Comparison of ENCODE assay signal across 11 cellular contexts in the genomic region with DNA sequence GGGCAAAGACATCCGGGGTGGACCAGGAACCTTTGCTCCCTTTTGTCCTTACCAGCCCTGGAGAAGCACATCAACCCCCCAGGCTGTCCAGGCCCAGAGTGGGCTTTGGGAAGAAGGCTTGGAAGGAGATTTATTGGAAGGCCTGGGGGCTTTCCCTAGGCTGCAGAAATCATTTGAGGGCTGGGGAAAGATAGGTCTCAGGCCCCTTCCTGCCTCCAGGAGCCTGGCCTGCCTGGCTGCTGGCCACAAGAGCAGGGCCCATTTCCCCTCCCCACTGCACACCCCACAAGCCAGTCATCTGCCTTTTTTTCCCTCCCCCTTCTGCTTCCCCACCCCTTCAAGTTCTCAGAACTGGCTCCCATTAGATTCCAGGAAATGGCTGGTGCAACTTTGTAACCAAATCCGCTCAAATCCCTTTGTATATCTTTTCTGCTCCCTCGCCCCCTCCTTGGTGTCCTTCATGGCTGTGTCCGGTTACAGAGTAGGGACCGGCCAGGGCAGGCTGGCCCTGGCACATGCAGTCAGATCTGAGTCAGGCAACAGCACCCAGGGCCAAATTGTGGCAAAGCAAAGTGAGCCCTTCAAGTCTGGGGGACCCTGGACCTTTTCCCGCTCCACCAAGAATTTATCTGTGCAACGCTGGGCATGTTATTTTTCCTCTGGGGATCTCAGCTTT. TPM values are rescaled to one million over a fixed set of nuclear protein-coding genes. Genes with fewer than 3 reads are reported as not detected.
A peak's percentile ranks its signal among the peaks of the same experiment; 100 is the strongest.
DNase-seq lines count a peak whose midpoint lies in the region; TF ChIP-seq lines count a peak whose summit lies in the region.
"Had no signal": no experiment of that assay in that cellular context is flagged by ENCODE, and none has a peak within 500 bp of the region (broad histone marks: within the 10 kb centered on the region; RNA-seq: fewer than 3 reads in every experiment).

No MANE protein-coding gene starts in this region.

- DNase-seq in CD8-positive, alpha-beta memory T cell, result no peak
- peak; percentile 59 for DNase-seq in NCI-H2029 (lab: John Stamatoyannopoulos, UW)
- peak; percentile 3 for DNase-seq in astrocyte of the spinal cord (ENCODE audit: low read depth, low spot score)
- DNase-seq in nephron progenitor cell, result peak; percentile 12
- no peak for DNase-seq in NCI-H2107 (lab: John Stamatoyannopoulos, UW)
- DNase-seq in activated gamma-delta T cell treated with Interleukin-2 at 50 U/mL for 16 hours, result no peak
- no peak for DNase-seq in NCI-H2107 treated with DMSO at 0.1 percent for 48 hours (lab: John Stamatoyannopoulos, UW; ENCODE audit: unreplicated experiment)
- DNase-seq in prostate gland (ENCODE audit: low spot score), result no peak
- DNase-seq: heart right ventricle, NCI-H2081 treated with DMSO at 0.1 percent for 48 hours had no signal

- 57% methylated on average over 7 of the region's 7 CpGs for WGBS in prostate gland

- H3K4me1 Mint-ChIP-seq in CD8-positive, alpha-beta memory T cell, result peaks cover 0 to 5% (median 0%) of the 10 kb centered on the region in 3 donors
- peaks cover 44% of the 10 kb centered on the region for H3K4me1 Mint-ChIP-seq in nephron progenitor cell

- H3K27ac Mint-ChIP-seq in CD8-positive, alpha-beta memory T cell, result peak overlapping the region in 1 of 8 donors; percentile 75
- peak overlapping the region; percentile 93 for H3K27ac Mint-ChIP-seq in nephron progenitor cell

- H3K4me1 ChIP-seq in CD8-positive, alpha-beta memory T cell (ENCODE audit: insufficient read depth, low read length), result peaks cover 6% of the 10 kb centered on the region
- H3K4me1 ChIP-seq in prostate gland (replicated peaks), result no peaks in the 10 kb centered on the region

- H3K9me3 Mint-ChIP-seq in CD8-positive, alpha-beta memory T cell, result peaks cover 0 to 3% (median 0%) of the 10 kb centered on the region in 5 donors
- H3K9me3 Mint-ChIP-seq in nephron progenitor cell, result peaks cover 6% of the 10 kb centered on the region

- in situ Hi-C loops in astrocyte of the spinal cord (cut with HindIII; ENCODE audit: low sequenced_read_pairs), result no loop called here

- CTCF ChIA-PET in CD8-positive, alpha-beta memory T cell (lab: Charles Lee), result no interaction called here

- H3K9me3 ChIP-seq in CD8-positive, alpha-beta memory T cell (ENCODE audit: low read length), result no peaks in the 10 kb centered on the region
- H3K9me3 ChIP-seq in prostate gland, result no peaks in the 10 kb centered on the region
- H3K9me3 ChIP-seq: heart right ventricle, right atrium auricular region had no signal

- H3K36me3 Mint-ChIP-seq in CD8-positive, alpha-beta memory T cell, result no peaks in the 10 kb centered on the region
- no peaks in the 10 kb centered on the region for H3K36me3 Mint-ChIP-seq in nephron progenitor cell (ENCODE audit: low read depth)

- H3K27me3 Mint-ChIP-seq in CD8-positive, alpha-beta memory T cell, result peaks cover 4 to 16% of the 10 kb centered on the region in 2 donors
- H3K27me3 Mint-ChIP-seq in nephron progenitor cell (ENCODE audit: low read depth, poor library complexity), result peaks cover 3% of the 10 kb centered on the region

- no peaks in the 10 kb centered on the region for H3K36me3 ChIP-seq in CD8-positive, alpha-beta memory T cell (ENCODE audit: insufficient read depth, low read length)
- H3K36me3 ChIP-seq in prostate gland, result no peaks in the 10 kb centered on the region
- H3K36me3 ChIP-seq: heart right ventricle, right atrium auricular region had no signal

- POLR2A ChIA-PET in CD8-positive, alpha-beta memory T cell (lab: Charles Lee), result no interaction called here

- TF ChIP-seq CTCF in astrocyte of the spinal cord (IDR thresholded peaks at IDR 0.05; ENCODE audit: low read depth, low read length) (no peak), nephron progenitor cell (IDR thresholded peaks at IDR 0.05) (no peak), prostate gland (IDR thresholded peaks at IDR 0.05) (no peak)

- no peak overlapping the region for H3K4me3 Mint-ChIP-seq in CD8-positive, alpha-beta memory T cell
- no peak overlapping the region for H3K4me3 Mint-ChIP-seq in nephron progenitor cell

- no peak overlapping the region for H3K4me3 ChIP-seq in CD8-positive, alpha-beta memory T cell (ENCODE audit: low read length)
- H3K4me3 ChIP-seq in astrocyte of the spinal cord (ENCODE audit: low read depth, low read length), result no peak overlapping the region
- no peak overlapping the region for H3K4me3 ChIP-seq in prostate gland
- H3K4me3 ChIP-seq: heart right ventricle, right atrium auricular region had no signal

- TF ChIP-seq POLR2A in prostate gland (IDR thresholded peaks at IDR 0.05), result no peak

- intact Hi-C loops in prostate gland (cut with DNase I), result no loop called here

- H3K27ac ChIP-seq in CD8-positive, alpha-beta memory T cell (ENCODE audit: low read depth, low read length), result peak overlapping the region; percentile 32
- no peak overlapping the region for H3K27ac ChIP-seq in prostate gland
- H3K27ac ChIP-seq: heart right ventricle, right atrium auricular region had no signal

- H3K27me3 ChIP-seq in CD8-positive, alpha-beta memory T cell (ENCODE audit: insufficient read depth, low read length, poor library complexity, severe bottlenecking), result no peaks in the 10 kb centered on the region
- H3K27me3 ChIP-seq in prostate gland (replicated peaks; ENCODE audit: insufficient read depth), result no peaks in the 10 kb centered on the region
- H3K27me3 ChIP-seq: heart right ventricle, right atrium auricular region had no signal

RNA-seq across cellular contexts. Expression of gene TNP1, which starts 20.8 kb away (rescaled TPM):
- total RNA-seq in CD8-positive, alpha-beta memory T cell, result not detected
- polyA plus RNA-seq in CD8-positive, alpha-beta memory T cell, result not detected
- total RNA-seq in prostate gland, result 100 to 1,000 TPM in 1 of 2 donors, not detected in 1; 251 TPM
- total RNA-seq: heart right ventricle, right atrium auricular region had no signal
- polyA plus RNA-seq: heart right ventricle had no signal

Comparison
In these comparisons a context has a peak if more than half of its experiments do, and no peak if none do; other contexts are left out.
1. DNase-seq: peak in NCI-H2029 (single experiment), astrocyte of the spinal cord (single experiment) and nephron progenitor cell (single experiment); none in CD8-positive, alpha-beta memory T cell (0 of 5), NCI-H2107 (single experiment), activated gamma-delta T cell treated with Interleukin-2 at 50 U/mL for 16 hours (single experiment), NCI-H2107 treated with DMSO at 0.1 percent for 48 hours (single experiment) and prostate gland (single experiment).